Comparison of ENCODE assay signal across 28 cellular contexts in genomic region chr11:126631399-126631798, GRCh38.
"Had no signal": no experiment of that assay in that cellular context is flagged by ENCODE, and none has a peak within 500 bp of the region (broad histone marks: within the 10 kb centered on the region; RNA-seq: fewer than 3 reads in every experiment).

No MANE protein-coding gene starts in this region.

- H3K4me3 ChIP-seq: esophagus muscularis mucosa, gastroesophageal sphincter, heart left ventricle, hepatocyte, left lung, ovary, psoas muscle, sigmoid colon, stomach, thyroid gland, vagina had no signal

- H3K36me3 ChIP-seq: esophagus muscularis mucosa, gastroesophageal sphincter, heart left ventricle, left lung, ovary, sigmoid colon, stomach, thyroid gland, vagina had no signal

- H3K4me1 Mint-ChIP-seq: naive thymus-derived CD4-positive, alpha-beta T cell; stimulated activated effector memory CD8-positive, alpha-beta T cell treated with anti-CD3 and anti-CD28 coated beads, Interleukin-12 subunit alpha, Interleukin-12 subunit beta, amount 100 ng/mL, for 72 hours had no signal

- FAIRE-seq: endothelial cell of umbilical vein, islet of Langerhans had no signal

- H2AFZ ChIP-seq: hepatocyte had no signal

- H3K27ac ChIP-seq: esophagus muscularis mucosa, foreskin keratinocyte, gastroesophageal sphincter, heart left ventricle, hepatocyte, left lung, ovary, psoas muscle, sigmoid colon, stomach, thyroid gland, vagina had no signal

- H3K4me2 ChIP-seq: hepatocyte had no signal

- H3K4me1 ChIP-seq: esophagus muscularis mucosa, foreskin keratinocyte, gastroesophageal sphincter, heart left ventricle, left lung, psoas muscle, sigmoid colon, thyroid gland had no signal

- H3K9me3 Mint-ChIP-seq: naive thymus-derived CD4-positive, alpha-beta T cell; nephron progenitor cell; stimulated activated effector memory CD8-positive, alpha-beta T cell treated with anti-CD3 and anti-CD28 coated beads, Interleukin-12 subunit alpha, Interleukin-12 subunit beta, amount 100 ng/mL, for 72 hours had no signal

- H3K27ac Mint-ChIP-seq: naive thymus-derived CD4-positive, alpha-beta T cell; stimulated activated effector memory CD8-positive, alpha-beta T cell treated with anti-CD3 and anti-CD28 coated beads, Interleukin-12 subunit alpha, Interleukin-12 subunit beta, amount 100 ng/mL, for 72 hours had no signal

- H3K27me3 ChIP-seq: foreskin keratinocyte, hepatocyte, left lung, ovary, sigmoid colon, thyroid gland, vagina had no signal

- H3K36me3 Mint-ChIP-seq: naive thymus-derived CD4-positive, alpha-beta T cell; stimulated activated effector memory CD8-positive, alpha-beta T cell treated with anti-CD3 and anti-CD28 coated beads, Interleukin-12 subunit alpha, Interleukin-12 subunit beta, amount 100 ng/mL, for 72 hours had no signal

- H3K79me2 ChIP-seq: hepatocyte had no signal

- DNase-seq: dermis blood vessel endothelial cell; effector memory CD4-positive, alpha-beta T cell; foreskin keratinocyte; heart left ventricle; left cardiac atrium; left lung; mesendoderm; midbrain; naive thymus-derived CD4-positive, alpha-beta T cell; nephron progenitor cell; occipital lobe; ovary; posterior cingulate gyrus; psoas muscle; right cardiac atrium; sigmoid colon; stimulated activated CD4-positive, alpha-beta T cell treated with anti-CD3 and anti-CD28 coated beads, Interleukin-2, amount 100 ng/mL, for 24 hours; stimulated activated CD4-positive, alpha-beta T cell treated with anti-CD3 and anti-CD28 coated beads, Interleukin-4, amount 100 ng/mL, for 24 hours; stimulated activated naive CD4-positive, alpha-beta T cell treated with Interleukin-2 at 50 U/mL for 16 hours; stomach; thyroid gland had no signal

- H3K4me3 Mint-ChIP-seq: naive thymus-derived CD4-positive, alpha-beta T cell; nephron progenitor cell; stimulated activated effector memory CD8-positive, alpha-beta T cell treated with anti-CD3 and anti-CD28 coated beads, Interleukin-12 subunit alpha, Interleukin-12 subunit beta, amount 100 ng/mL, for 72 hours had no signal

- H3K9me3 ChIP-seq: esophagus muscularis mucosa, gastroesophageal sphincter, heart left ventricle, left lung, ovary, psoas muscle, sigmoid colon, stomach, thyroid gland, vagina had no signal
